Comparison of ENCODE assay signal across 13 cellular contexts in the genomic region with DNA sequence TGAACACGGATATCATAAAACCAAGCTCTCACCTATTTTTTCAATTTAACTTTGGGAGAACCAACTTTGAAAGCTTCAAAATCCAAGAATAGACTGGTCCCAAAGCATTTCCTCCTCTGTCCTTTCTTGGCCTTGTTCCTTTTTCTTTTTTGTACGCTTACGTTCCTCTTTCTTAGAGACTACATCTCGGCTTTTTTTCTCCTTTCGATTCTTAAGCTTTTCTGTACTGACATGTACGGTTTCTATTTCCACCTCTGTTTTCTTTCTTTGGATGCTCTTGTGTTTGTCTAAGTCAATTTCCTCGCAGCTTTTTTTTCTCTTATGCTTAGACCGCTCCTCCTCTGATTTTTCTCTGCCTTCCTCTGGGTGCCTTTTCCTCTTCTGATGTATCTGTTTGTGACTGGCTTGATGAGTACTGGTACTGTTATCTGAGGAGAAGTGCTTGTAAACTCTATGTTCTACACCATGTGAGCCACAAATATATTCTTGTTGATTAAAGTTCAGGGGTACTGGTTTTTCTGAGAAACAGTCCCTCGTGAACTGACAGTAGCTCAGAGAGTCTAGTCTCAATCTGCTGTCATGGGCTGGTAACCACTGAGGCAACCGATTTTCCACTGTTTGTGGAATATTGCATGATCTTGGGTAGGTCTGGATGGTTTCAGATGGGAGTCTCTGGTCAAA. TPM values are rescaled to one million over a fixed set of nuclear protein-coding genes. Genes with fewer than 3 reads are reported as not detected.
A peak's percentile ranks its signal among the peaks of the same experiment; 100 is the strongest.
DNase-seq lines count a peak whose midpoint lies in the region; ATAC-seq lines count a peak whose summit lies in the region.
"Had no signal": no experiment of that assay in that cellular context is flagged by ENCODE, and none has a peak within 500 bp of the region (broad histone marks: within the 10 kb centered on the region; RNA-seq: fewer than 3 reads in every experiment).

No MANE protein-coding gene starts in this region.

- peaks cover 23% of the 10 kb centered on the region for H3K4me1 Mint-ChIP-seq in activated naive CD4-positive, alpha-beta T cell treated with anti-CD3 and anti-CD28 coated beads, Interleukin-2, amount 10 ng/mL, durations not matched to agents 7 days and 5 days
- peaks cover 20% of the 10 kb centered on the region for H3K4me1 Mint-ChIP-seq in stimulated activated naive CD8-positive, alpha-beta T cell treated with anti-CD3 and anti-CD28 coated beads, Interleukin-15, amount 100 ng/mL, for 72 hours

- CTCF ChIA-PET in activated naive CD4-positive, alpha-beta T cell treated with anti-CD3 and anti-CD28 coated beads, Interleukin-2, amount 10 ng/mL, durations not matched to agents 7 days and 5 days (lab: Charles Lee) = interaction anchor here (0.7 kb wide), 1 partner anchor 11 kb away, joined by 4 read pairs; a partner anchor contains a TSS

- peak; percentile 28 to 31 for ATAC-seq in activated naive CD4-positive, alpha-beta T cell treated with anti-CD3 and anti-CD28 coated beads, Interleukin-2, amount 50 U/mL, for 72 hours
- ATAC-seq in stimulated activated naive CD8-positive, alpha-beta T cell treated with anti-CD3 and anti-CD28 coated beads, Interleukin-15, amount 100 ng/mL, for 72 hours = peak; percentile 66
- no peak for ATAC-seq in HG03565 (IDR thresholded peaks at IDR 0.05; ENCODE audit: unreplicated experiment)

- DNase-seq in activated naive CD4-positive, alpha-beta T cell treated with anti-CD3 and anti-CD28 coated beads, Interleukin-2, amount 10 ng/mL, durations not matched to agents 7 days and 5 days = no peak
- DNase-seq in activated naive CD4-positive, alpha-beta T cell treated with anti-CD3 and anti-CD28 coated beads, Interleukin-2, amount 50 U/mL, for 16 hours = no peak
- DNase-seq in KBM-7 (peak; percentile 58), hepatic stellate cell (ENCODE audit: low spot score) (no peak)
- DNase-seq in activated naive CD4-positive, alpha-beta T cell treated with anti-CD3 and anti-CD28 coated beads, Interleukin-2, amount 50 U/mL, for 72 hours (ENCODE audit: low spot score in 2 of 2) = no peak
- DNase-seq in stimulated activated naive CD8-positive, alpha-beta T cell treated with anti-CD3 and anti-CD28 coated beads, Interleukin-15, amount 100 ng/mL, for 72 hours = no peak
- no peak for DNase-seq in activated CD4-positive, alpha-beta T cell treated with anti-CD3 and anti-CD28 coated beads for 4 hours
- DNase-seq: stimulated activated CD4-positive, alpha-beta T cell treated with anti-CD3 and anti-CD28 coated beads, Interleukin-4, amount 100 ng/mL, for 4 hours had no signal

- in situ Hi-C loops in KBM-7 (cut with MboI; ENCODE audit: low pct_unique_long_range_greater_than_20kb, low sequenced_read_pairs) = no loop called here

- H3K9me3 Mint-ChIP-seq in activated naive CD4-positive, alpha-beta T cell treated with anti-CD3 and anti-CD28 coated beads, Interleukin-2, amount 10 ng/mL, durations not matched to agents 7 days and 5 days = no peaks in the 10 kb centered on the region
- no peaks in the 10 kb centered on the region for H3K9me3 Mint-ChIP-seq in activated naive CD4-positive, alpha-beta T cell treated with anti-CD3 and anti-CD28 coated beads, Interleukin-2, amount 50 U/mL, for 72 hours
- no peaks in the 10 kb centered on the region for H3K9me3 Mint-ChIP-seq in stimulated activated naive CD8-positive, alpha-beta T cell treated with anti-CD3 and anti-CD28 coated beads, Interleukin-15, amount 100 ng/mL, for 72 hours

- H3K27ac Mint-ChIP-seq in activated naive CD4-positive, alpha-beta T cell treated with anti-CD3 and anti-CD28 coated beads, Interleukin-2, amount 10 ng/mL, durations not matched to agents 7 days and 5 days = peak overlapping the region; percentile 93
- H3K27ac Mint-ChIP-seq in activated naive CD4-positive, alpha-beta T cell treated with anti-CD3 and anti-CD28 coated beads, Interleukin-2, amount 50 U/mL, for 72 hours = peak overlapping the region; percentile 24 to 84
- peak overlapping the region; percentile 15 to 46 for H3K27ac Mint-ChIP-seq in stimulated activated naive CD8-positive, alpha-beta T cell treated with anti-CD3 and anti-CD28 coated beads, Interleukin-15, amount 100 ng/mL, for 72 hours

- H3K36me3 Mint-ChIP-seq in activated naive CD4-positive, alpha-beta T cell treated with anti-CD3 and anti-CD28 coated beads, Interleukin-2, amount 10 ng/mL, durations not matched to agents 7 days and 5 days = peaks cover 50% of the 10 kb centered on the region
- H3K36me3 Mint-ChIP-seq in activated naive CD4-positive, alpha-beta T cell treated with anti-CD3 and anti-CD28 coated beads, Interleukin-2, amount 50 U/mL, for 72 hours = peaks cover 15% of the 10 kb centered on the region in 2 donors

- H3K27me3 Mint-ChIP-seq in activated naive CD4-positive, alpha-beta T cell treated with anti-CD3 and anti-CD28 coated beads, Interleukin-2, amount 10 ng/mL, durations not matched to agents 7 days and 5 days = no peaks in the 10 kb centered on the region
- no peaks in the 10 kb centered on the region for H3K27me3 Mint-ChIP-seq in stimulated activated naive CD8-positive, alpha-beta T cell treated with anti-CD3 and anti-CD28 coated beads, Interleukin-15, amount 100 ng/mL, for 72 hours

- H3K4me3 Mint-ChIP-seq in activated naive CD4-positive, alpha-beta T cell treated with anti-CD3 and anti-CD28 coated beads, Interleukin-2, amount 10 ng/mL, durations not matched to agents 7 days and 5 days = peak overlapping the region; percentile 51
- H3K4me3 Mint-ChIP-seq in stimulated activated naive CD8-positive, alpha-beta T cell treated with anti-CD3 and anti-CD28 coated beads, Interleukin-15, amount 100 ng/mL, for 72 hours = peak overlapping the region; percentile 46 to 61

RNA-seq across cellular contexts. Expression of a gene that starts 11.5 kb away (rescaled TPM):
- total RNA-seq in activated naive CD4-positive, alpha-beta T cell treated with anti-CD3 and anti-CD28 coated beads, Interleukin-2, amount 50 U/mL, for 72 hours = 10 to 100 TPM; 12.6 to 43.6 TPM
- total RNA-seq: tibial nerve had no signal

RNA-seq across cellular contexts. Expression of a gene that starts 27.7 kb away (rescaled TPM):
- total RNA-seq in activated naive CD4-positive, alpha-beta T cell treated with anti-CD3 and anti-CD28 coated beads, Interleukin-2, amount 50 U/mL, for 72 hours = 10 to 100 TPM in 1 of 2 donors, 1 to 10 TPM in 1; 1.3 to 11.7 TPM

RNA-seq across cellular contexts. Expression of a gene that starts 39.8 kb away (rescaled TPM):
- not detected for total RNA-seq in activated naive CD4-positive, alpha-beta T cell treated with anti-CD3 and anti-CD28 coated beads, Interleukin-2, amount 50 U/mL, for 72 hours
- total RNA-seq: activated CD8-positive, alpha-beta memory T cell treated with anti-CD3 and anti-CD28 coated beads for 36 hours; fibroblast of lung; HT1080 had no signal

Comparison
In these comparisons a context has a peak if more than half of its experiments do, and no peak if none do; other contexts are left out.
1. H3K27ac Mint-ChIP-seq: peak in every context shown above with its lines; median percentile 93 in activated naive CD4-positive, alpha-beta T cell treated with anti-CD3 and anti-CD28 coated beads, Interleukin-2, amount 10 ng/mL, durations not matched to agents 7 days and 5 days; 54 in activated naive CD4-positive, alpha-beta T cell treated with anti-CD3 and anti-CD28 coated beads, Interleukin-2, amount 50 U/mL, for 72 hours; 30 in stimulated activated naive CD8-positive, alpha-beta T cell treated with anti-CD3 and anti-CD28 coated beads, Interleukin-15, amount 100 ng/mL, for 72 hours.